In genomic region chr1:227429447-227430359, GRCh38 we compare ENCODE assay signal across 11 cellular contexts.
DNase-seq lines count a peak whose midpoint lies in the region; ATAC-seq, FAIRE-seq and TF ChIP-seq lines count a peak whose summit lies in the region.
"Had no signal": no experiment of that assay in that cellular context is flagged by ENCODE, and none has a peak within 500 bp of the region (broad histone marks: within the 10 kb centered on the region; RNA-seq: fewer than 3 reads in every experiment).

No MANE protein-coding gene starts in this region.

- in situ Hi-C loops in HepG2 (cut with HindIII; ENCODE audit: extremely low pct_ligation_motif_present, low pct_unique_long_range_greater_than_20kb): loop anchor here (5.0 to 10.0 kb wide), 2 partner anchors 192 to 795 kb away; no protein-coding TSS in a partner anchor

- FAIRE-seq in HTR-8/SVneo (lab: Jason Lieb, UNC) (no peak), HepG2 (lab: Jason Lieb, UNC) (no peak), GM12892 (lab: Jason Lieb, UNC) (no peak)

- intact Hi-C loops in body of pancreas (cut with DNase I) (loop anchor here (10.0 kb wide), 1 partner anchor 205 kb away; no protein-coding TSS in a partner anchor), HepG2 (cut with micrococcal nuclease; ENCODE audit: unreplicated experiment) (loop anchor here (10.0 kb wide), 1 partner anchor 795 kb away; no protein-coding TSS in a partner anchor)

- TF ChIP-seq EP300 in HepG2 (IDR thresholded peaks at IDR 0.05; ENCODE audit: low read depth in 2 of 2, low read length in 2 of 2) (no peak), HepG2 (CRISPR knock-in tag; IDR thresholded peaks at IDR 0.05; ENCODE audit: borderline replicate concordance) (no peak)

- H3K4me3 ChIP-seq in body of pancreas: no peak overlapping the region
- no peak overlapping the region for H3K4me3 ChIP-seq in HepG2 (replicated peaks in 1 of 3; ENCODE audit: insufficient read depth in 1 of 3, low read depth in 2 of 3, low read length in 3 of 3)
- no peak overlapping the region for H3K4me3 ChIP-seq in thoracic aorta
- H3K4me3 ChIP-seq: gastroesophageal sphincter, prostate gland had no signal

- H3K27me3 ChIP-seq in body of pancreas (no peaks in the 10 kb centered on the region), HepG2 (ENCODE audit: control insufficient read depth in 1 of 2, insufficient read depth in 2 of 2, low read length in 2 of 2) (peaks cover 0 to 11% of the 10 kb centered on the region in 2 experiments; a peak in 2 of 5 replicates), thoracic aorta (replicated peaks; ENCODE audit: insufficient read depth) (no peaks in the 10 kb centered on the region)
- H3K27me3 ChIP-seq: gastroesophageal sphincter had no signal

- H3K4me1 ChIP-seq in body of pancreas: peaks cover 17% of the 10 kb centered on the region
- H3K4me1 ChIP-seq in HepG2 (ENCODE audit: insufficient read depth, low read length): peaks cover 38% of the 10 kb centered on the region
- peaks cover 15 to 38% of the 10 kb centered on the region in 2 donors for H3K4me1 ChIP-seq in thoracic aorta (ENCODE audit: control insufficient read depth in 1 of 2, low read depth in 2 of 2)
- H3K4me1 ChIP-seq: prostate gland had no signal

- no peaks in the 10 kb centered on the region for H3K79me2 ChIP-seq in HepG2 (ENCODE audit: insufficient read depth, low read length)

- POLR2A ChIA-PET in HepG2 (lab: Yijun Ruan, JAX): no interaction called here

- CTCF ChIA-PET in HepG2 (lab: Yijun Ruan, JAX; ENCODE audit: low intra/inter-chr PET ratio, low total read pairs): no interaction called here

- TF ChIP-seq POLR2A in body of pancreas (IDR thresholded peaks at IDR 0.05): no peak
- TF ChIP-seq POLR2A in HepG2 (IDR thresholded peaks at IDR 0.05; ENCODE audit: insufficient read depth in 1 of 2, low read depth in 2 of 2, low read length in 2 of 2): no peak
- TF ChIP-seq POLR2A in GM12892 (IDR thresholded peaks at IDR 0.05; ENCODE audit: low read depth, low read length): no peak

- peak overlapping the region; percentile 44; the same call in 1 of the 2 replicates for H3K4me2 ChIP-seq in HepG2 (ENCODE audit: low read depth, low read length)

- ATAC-seq in body of pancreas: peak; percentile 23
- peak; percentile 56 for ATAC-seq in HepG2
- no peak for ATAC-seq in thoracic aorta (ENCODE audit: insufficient number of reproducible peaks, low FRiP score, low read depth)
- no peak for ATAC-seq in HG03469 (IDR thresholded peaks at IDR 0.05; ENCODE audit: unreplicated experiment)
- ATAC-seq: activated T-helper 17 cell treated with anti-CD3 and anti-CD28 coated beads, Interleukin-2, amount 50 U/mL, for 72 hours; gastroesophageal sphincter had no signal

- BruUV-seq in HepG2 (replicated peaks; lab: Mats Ljungman, UMichigan): no TSS peak

- no peak for TF ChIP-seq CTCF in body of pancreas (IDR thresholded peaks at IDR 0.05)
- no peak for TF ChIP-seq CTCF in HepG2 (CRISPR knock-in tag; IDR thresholded peaks at IDR 0.05)
- no peak for TF ChIP-seq CTCF in thoracic aorta (IDR thresholded peaks at IDR 0.05)

- no peak for TF ChIP-seq RAD21 in HepG2 (CRISPR knock-in tag; IDR thresholded peaks at IDR 0.05)

- no peaks in the 10 kb centered on the region for H4K20me1 ChIP-seq in HepG2 (ENCODE audit: insufficient read depth, low read length)

- DNase-seq in HTR-8/SVneo (ENCODE audit: insufficient read length, low spot score): peak; percentile 56
- DNase-seq in body of pancreas: peak in 1 of 4 donors; percentile 13
- no peak for DNase-seq in HepG2 (ENCODE audit: low spot score)
- no peak for DNase-seq in thoracic aorta (ENCODE audit: low spot score)
- no peak for DNase-seq in SW 1271 (lab: John Stamatoyannopoulos, UW)
- DNase-seq in DMS114 treated with DMSO at 0.1 percent for 48 hours (lab: John Stamatoyannopoulos, UW; ENCODE audit: unreplicated experiment): no peak
- no peak for DNase-seq in GM12892 (ENCODE audit: insufficient read length)

- H2AFZ ChIP-seq in HepG2 (ENCODE audit: low read length): no peak overlapping the region

- 66 to 71% methylated on average over 13 of the region's 13 CpGs for WGBS in body of pancreas, 2 donors
- 23% methylated on average over 11 of the region's 13 CpGs for WGBS in HepG2 (ENCODE audit: low lambda C conversion rate)

- no peaks in the 10 kb centered on the region for H3K36me3 ChIP-seq in body of pancreas (replicated peaks in 1 of 2; ENCODE audit: insufficient read depth in 1 of 2, low read depth in 2 of 2)
- H3K36me3 ChIP-seq in HepG2 (replicated peaks in 1 of 2; ENCODE audit: control insufficient read depth in 1 of 2, insufficient read depth in 2 of 2, low read length in 2 of 2): no peaks in the 10 kb centered on the region
- no peaks in the 10 kb centered on the region for H3K36me3 ChIP-seq in thoracic aorta
- H3K36me3 ChIP-seq: gastroesophageal sphincter, prostate gland had no signal

- H3K27ac ChIP-seq in body of pancreas: peak overlapping the region; percentile 17 to 73 (median 54)
- no peak overlapping the region for H3K27ac ChIP-seq in HepG2 (ENCODE audit: extremely low read length, insufficient read depth, low read length)
- peak overlapping the region; percentile 59 to 66 for H3K27ac ChIP-seq in thoracic aorta

- H3K9ac ChIP-seq in HepG2 (ENCODE audit: insufficient read depth, low read depth, low read length): no peak overlapping the region

- H3K9me3 ChIP-seq in body of pancreas (no peaks in the 10 kb centered on the region), HepG2 (ENCODE audit: low read length) (no peaks in the 10 kb centered on the region), thoracic aorta (no peaks in the 10 kb centered on the region)
- H3K9me3 ChIP-seq: gastroesophageal sphincter, prostate gland had no signal

TF ChIP-seq in HepG2, 621 proteins besides CTCF, POLR2A, EP300 and RAD21:
- TF ChIP-seq CREB1 (IDR thresholded peaks at IDR 0.05) (no peak), CREB1 (CRISPR knock-in tag; IDR thresholded peaks at IDR 0.05) (no peak), ZSCAN9 (CRISPR knock-in tag; IDR thresholded peaks at IDR 0.05; ENCODE audit: borderline replicate concordance) (no peak), ZNF660 (CRISPR knock-in tag; IDR thresholded peaks at IDR 0.05; ENCODE audit: borderline replicate concordance, low read depth) (no peak)
TF ChIP-seq in HepG2: peak in this region for 0.

Comparison
In these comparisons a context has a peak if more than half of its experiments do, and no peak if none do; other contexts are left out.
1. ATAC-seq: peak in body of pancreas (single experiment) and HepG2 (single experiment); none in thoracic aorta (single experiment) and HG03469 (single experiment).